Comparison of ENCODE assay signal across 8 cellular contexts in genomic region chr11:86955674-86956522, GRCh38. TPM values are rescaled to one million over a fixed set of nuclear protein-coding genes. Genes with fewer than 3 reads are reported as not detected.
DNase-seq lines count a peak whose midpoint lies in the region; ATAC-seq lines count a peak whose summit lies in the region.

No MANE protein-coding gene starts in this region.

- H3K36me3 ChIP-seq in esophagus (ENCODE audit: control insufficient read depth in 2 of 2, insufficient read depth in 2 of 2, low read length in 1 of 2) (no peaks in the 10 kb centered on the region), thymus (ENCODE audit: control insufficient read depth, insufficient read depth) (no peaks in the 10 kb centered on the region)

- no peak overlapping the region for H3K27ac Mint-ChIP-seq in activated CD4-positive, alpha-beta T cell treated with anti-CD3 and anti-CD28 coated beads, Interleukin-2, amount 10 ng/mL, durations not matched to agents 7 days and 5 days

- POLR2A ChIA-PET in activated CD4-positive, alpha-beta T cell treated with anti-CD3 and anti-CD28 coated beads, Interleukin-2, amount 10 ng/mL, durations not matched to agents 7 days and 5 days (lab: Charles Lee): no interaction called here

- no peaks in the 10 kb centered on the region for H3K9me3 Mint-ChIP-seq in activated CD4-positive, alpha-beta T cell treated with anti-CD3 and anti-CD28 coated beads, Interleukin-2, amount 10 ng/mL, durations not matched to agents 7 days and 5 days

- peak overlapping the region; percentile 80 for H3K4me3 Mint-ChIP-seq in activated CD4-positive, alpha-beta T cell treated with anti-CD3 and anti-CD28 coated beads, Interleukin-2, amount 10 ng/mL, durations not matched to agents 7 days and 5 days

- 0 to 1% methylated on average over 49 of the region's 49 CpGs for WGBS in esophagus, 2 donors
- WGBS in thymus: under 1% methylated on average over 49 of the region's 49 CpGs

- H3K4me3 ChIP-seq in esophagus (ENCODE audit: low read depth in 1 of 2, low read length in 2 of 2) (peak overlapping the region; percentile 76 to 88), thymus (ENCODE audit: low read length) (peak overlapping the region; percentile 49)

- CTCF ChIA-PET in activated CD4-positive, alpha-beta T cell treated with anti-CD3 and anti-CD28 coated beads, Interleukin-2, amount 10 ng/mL, durations not matched to agents 7 days and 5 days (lab: Charles Lee): interaction anchor here (1.1 to 1.4 kb wide), 2 partner anchors 9 to 28 kb away, joined by 3 read pairs; no protein-coding TSS in a partner anchor

- H3K36me3 Mint-ChIP-seq in activated CD4-positive, alpha-beta T cell treated with anti-CD3 and anti-CD28 coated beads, Interleukin-2, amount 10 ng/mL, durations not matched to agents 7 days and 5 days (ENCODE audit: low read depth): no peaks in the 10 kb centered on the region

- H3K27ac ChIP-seq in esophagus (ENCODE audit: low read depth in 2 of 2, low read length in 1 of 2) (peak overlapping the region; percentile 92 to 93), thymus (ENCODE audit: low read depth) (peak overlapping the region; percentile 77)

- H3K9me3 ChIP-seq in esophagus (ENCODE audit: control insufficient read depth in 2 of 2, insufficient read depth in 1 of 2, low read depth in 1 of 2, low read length in 1 of 2) (peaks cover 0 to 1% of the 10 kb centered on the region in 2 donors), thymus (ENCODE audit: control insufficient read depth) (no peaks in the 10 kb centered on the region)

- DNase-seq in C1 segment of cervical spinal cord (lab: John Stamatoyannopoulos, UW): peak in 12 of 14 donors; percentile 23 to 80 (median 64)
- peak; percentile 27 for DNase-seq in NCI-H1694 treated with DMSO at 0.1 percent for 48 hours (lab: John Stamatoyannopoulos, UW)
- peak; percentile 14 for DNase-seq in activated CD4-positive, alpha-beta T cell treated with anti-CD3 and anti-CD28 coated beads, Interleukin-2, amount 10 ng/mL, durations not matched to agents 7 days and 5 days
- peak; percentile 78 for DNase-seq in mucosa of gallbladder (ENCODE audit: low spot score)

- H3K4me1 ChIP-seq in esophagus (ENCODE audit: control insufficient read depth in 2 of 2, insufficient read depth in 2 of 2, low read length in 1 of 2) (no peaks in the 10 kb centered on the region), thymus (ENCODE audit: control insufficient read depth, insufficient read depth, low read length) (peaks cover 3% of the 10 kb centered on the region)

- peaks cover 67% of the 10 kb centered on the region for H3K27me3 Mint-ChIP-seq in activated CD4-positive, alpha-beta T cell treated with anti-CD3 and anti-CD28 coated beads, Interleukin-2, amount 10 ng/mL, durations not matched to agents 7 days and 5 days

- H3K27me3 ChIP-seq in esophagus (ENCODE audit: control insufficient read depth in 1 of 2, insufficient read depth in 2 of 2, low read length in 2 of 2) (no peaks in the 10 kb centered on the region), thymus (ENCODE audit: control insufficient read depth, insufficient read depth) (peaks cover 47% of the 10 kb centered on the region)

- peaks cover 13% of the 10 kb centered on the region for H3K4me1 Mint-ChIP-seq in activated CD4-positive, alpha-beta T cell treated with anti-CD3 and anti-CD28 coated beads, Interleukin-2, amount 10 ng/mL, durations not matched to agents 7 days and 5 days

- ATAC-seq in GM18858 (IDR thresholded peaks at IDR 0.05; ENCODE audit: unreplicated experiment) (peak; percentile 29), HG02973 (IDR thresholded peaks at IDR 0.05; ENCODE audit: unreplicated experiment) (peak; percentile 43)

RNA-seq across cellular contexts. Expression of gene FZD4, which starts 0.7 kb away (rescaled TPM):
- under 1 TPM in 1 of 2 experiments, not detected in 1; 0.02 TPM for total RNA-seq in activated CD4-positive, alpha-beta T cell treated with anti-CD3 and anti-CD28 coated beads, Interleukin-2, amount 10 ng/mL, durations not matched to agents 7 days and 5 days
- polyA plus RNA-seq in esophagus (1 to 10 TPM; 1.4 to 2.0 TPM), thymus (5.9 TPM)
- total RNA-seq in mucosa of gallbladder: 18.2 TPM

Comparison
In these comparisons a context has a peak if more than half of its experiments do, and no peak if none do; other contexts are left out.
1. Peak in every context shown above with its lines: DNase-seq, ATAC-seq, H3K4me3 ChIP-seq and H3K27ac ChIP-seq.
2. DNase-seq: peak in every context shown above with its lines; median percentile 78 in mucosa of gallbladder; 64 in C1 segment of cervical spinal cord; 27 in NCI-H1694 treated with DMSO at 0.1 percent for 48 hours; 14 in activated CD4-positive, alpha-beta T cell treated with anti-CD3 and anti-CD28 coated beads, Interleukin-2, amount 10 ng/mL, durations not matched to agents 7 days and 5 days.
3. RNA of gene FZD4, which starts 0.7 kb away (total RNA-seq): 18.2 TPM in mucosa of gallbladder (single experiment); 0.02 TPM in activated CD4-positive, alpha-beta T cell treated with anti-CD3 and anti-CD28 coated beads, Interleukin-2, amount 10 ng/mL, durations not matched to agents 7 days and 5 days; every median in the first group is over 10 times any median in the second.